In genomic region chr6:158938811-158939254, GRCh38 we compare ENCODE assay signal across 8 cellular contexts.
DNase-seq lines count a peak whose midpoint lies in the region; TF ChIP-seq lines count a peak whose summit lies in the region.

No MANE protein-coding gene starts in this region.

- H3K36me3 Mint-ChIP-seq in T-helper 1 cell treated with Interleukin-12 subunit alpha and Interleukin-12 subunit beta and Interleukin-4 antibody, amounts not matched to agents 30 μg/mL and 1 μg/mL, for 36 hours (ENCODE audit: low read depth) = peaks cover 2% of the 10 kb centered on the region

- no peak overlapping the region for H3K27ac Mint-ChIP-seq in T-helper 1 cell treated with Interleukin-12 subunit alpha and Interleukin-12 subunit beta and Interleukin-4 antibody, amounts not matched to agents 30 μg/mL and 1 μg/mL, for 36 hours

- intact Hi-C loops in lower leg skin (cut with DNase I; ENCODE audit: low total_unique reads) = no loop called here

- no peak for TF ChIP-seq CTCF in fibroblast of pulmonary artery (IDR thresholded peaks at IDR 0.05; ENCODE audit: low read length, missing control alignments)
- TF ChIP-seq CTCF in lower leg skin (IDR thresholded peaks at IDR 0.05) = no peak

- in situ Hi-C loops in KBM-7 (cut with MboI; ENCODE audit: low pct_unique_long_range_greater_than_20kb, low sequenced_read_pairs) = no loop called here

- peak overlapping the region; percentile 69 for H3K4me3 Mint-ChIP-seq in T-helper 1 cell treated with Interleukin-12 subunit alpha and Interleukin-12 subunit beta and Interleukin-4 antibody, amounts not matched to agents 30 μg/mL and 1 μg/mL, for 36 hours

- WGBS in lower leg skin, 2 donors = 21 to 40% methylated on average over 23 of the region's 23 CpGs

- DNase-seq in ELF-1 (ENCODE audit: low read depth, low spot score) = peak; percentile 72
- DNase-seq in fibroblast of pulmonary artery (ENCODE audit: low read depth) = no peak
- DNase-seq in skeletal muscle cell (ENCODE audit: low read depth) = no peak
- DNase-seq in T1000 (lab: John Stamatoyannopoulos, UW) = no peak
- no peak for DNase-seq in lower leg skin (ENCODE audit: low spot score in 2 of 2)
- DNase-seq in KBM-7 = no peak
- DNase-seq in NCI-H1092 (lab: John Stamatoyannopoulos, UW) = no peak

- peak overlapping the region; percentile 21 for H3K4me3 ChIP-seq in fibroblast of pulmonary artery (replicated peaks; ENCODE audit: low read depth, low read length)
- peak overlapping the region; percentile 17 for H3K4me3 ChIP-seq in skeletal muscle cell (ENCODE audit: low read depth, low read length)
- H3K4me3 ChIP-seq in lower leg skin (ENCODE audit: low read depth, poor library complexity, severe bottlenecking) = no peak overlapping the region

- no peak for TF ChIP-seq POLR2A in lower leg skin (IDR thresholded peaks at IDR 0.05)

- peaks cover 4% of the 10 kb centered on the region for H3K9me3 Mint-ChIP-seq in T-helper 1 cell treated with Interleukin-12 subunit alpha and Interleukin-12 subunit beta and Interleukin-4 antibody, amounts not matched to agents 30 μg/mL and 1 μg/mL, for 36 hours

- H3K27me3 Mint-ChIP-seq in T-helper 1 cell treated with Interleukin-12 subunit alpha and Interleukin-12 subunit beta and Interleukin-4 antibody, amounts not matched to agents 30 μg/mL and 1 μg/mL, for 36 hours (ENCODE audit: low read depth) = peaks cover 43% of the 10 kb centered on the region

- H3K4me1 Mint-ChIP-seq in T-helper 1 cell treated with Interleukin-12 subunit alpha and Interleukin-12 subunit beta and Interleukin-4 antibody, amounts not matched to agents 30 μg/mL and 1 μg/mL, for 36 hours (ENCODE audit: low read depth) = peaks cover 7% of the 10 kb centered on the region
